In genomic region chr20:44714102-44714700, GRCh38 we compare ENCODE assay signal across 3 cellular contexts.
TF ChIP-seq lines count a peak whose summit lies in the region.

No MANE protein-coding gene starts in this region.

TF ChIP-seq in IMR-90, 13 proteins besides CTCF, POLR2A, EP300 and RAD21:
- TF ChIP-seq MXI1 (IDR thresholded peaks at IDR 0.05; ENCODE audit: borderline replicate concordance, low read depth, low read length) (no peak), RFX5 (IDR thresholded peaks at IDR 0.05; ENCODE audit: low read depth, low read length) (no peak), RCOR1 (IDR thresholded peaks at IDR 0.05; ENCODE audit: insufficient replicate concordance, low read length) (no peak)
TF ChIP-seq in IMR-90: peak in this region for 0.

TF ChIP-seq in liver, 16 proteins besides CTCF, POLR2A, EP300 and RAD21:
- TF ChIP-seq HNF4G (IDR thresholded peaks at IDR 0.05) (no peak), RXRA (IDR thresholded peaks at IDR 0.05) (no peak), GABPA (IDR thresholded peaks at IDR 0.05 in 1 of 2, conservative IDR thresholded peaks at IDR 0.05 in 1 of 2) (no peak), NR2F2 (IDR thresholded peaks at IDR 0.05) (peak; percentile 37), SP1 (IDR thresholded peaks at IDR 0.05) (peak; percentile 40), REST (IDR thresholded peaks at IDR 0.05) (no peak), ZBTB33 (IDR thresholded peaks at IDR 0.05) (no peak), MAX (IDR thresholded peaks at IDR 0.05) (no peak), JUND (IDR thresholded peaks at IDR 0.05) (no peak)
- TF ChIP-seq, protein P1, sequence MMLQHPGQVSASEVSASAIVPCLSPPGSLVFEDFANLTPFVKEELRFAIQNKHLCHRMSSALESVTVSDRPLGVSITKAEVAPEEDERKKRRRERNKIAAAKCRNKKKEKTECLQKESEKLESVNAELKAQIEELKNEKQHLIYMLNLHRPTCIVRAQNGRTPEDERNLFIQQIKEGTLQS (IDR thresholded peaks at IDR 0.05), result no peak

TF ChIP-seq in GM23338, 12 proteins besides CTCF, POLR2A, EP300 and RAD21:
- TF ChIP-seq, protein P2, sequence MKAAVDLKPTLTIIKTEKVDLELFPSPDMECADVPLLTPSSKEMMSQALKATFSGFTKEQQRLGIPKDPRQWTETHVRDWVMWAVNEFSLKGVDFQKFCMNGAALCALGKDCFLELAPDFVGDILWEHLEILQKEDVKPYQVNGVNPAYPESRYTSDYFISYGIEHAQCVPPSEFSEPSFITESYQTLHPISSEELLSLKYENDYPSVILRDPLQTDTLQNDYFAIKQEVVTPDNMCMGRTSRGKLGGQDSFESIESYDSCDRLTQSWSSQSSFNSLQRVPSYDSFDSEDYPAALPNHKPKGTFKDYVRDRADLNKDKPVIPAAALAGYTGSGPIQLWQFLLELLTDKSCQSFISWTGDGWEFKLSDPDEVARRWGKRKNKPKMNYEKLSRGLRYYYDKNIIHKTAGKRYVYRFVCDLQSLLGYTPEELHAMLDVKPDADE (IDR thresholded peaks at IDR 0.05), result no peak
- TF ChIP-seq REST (IDR thresholded peaks at IDR 0.05; ENCODE audit: unreplicated experiment) (no peak), JUNB (IDR thresholded peaks at IDR 0.05; ENCODE audit: unreplicated experiment) (no peak)
- TF ChIP-seq, protein P3, sequence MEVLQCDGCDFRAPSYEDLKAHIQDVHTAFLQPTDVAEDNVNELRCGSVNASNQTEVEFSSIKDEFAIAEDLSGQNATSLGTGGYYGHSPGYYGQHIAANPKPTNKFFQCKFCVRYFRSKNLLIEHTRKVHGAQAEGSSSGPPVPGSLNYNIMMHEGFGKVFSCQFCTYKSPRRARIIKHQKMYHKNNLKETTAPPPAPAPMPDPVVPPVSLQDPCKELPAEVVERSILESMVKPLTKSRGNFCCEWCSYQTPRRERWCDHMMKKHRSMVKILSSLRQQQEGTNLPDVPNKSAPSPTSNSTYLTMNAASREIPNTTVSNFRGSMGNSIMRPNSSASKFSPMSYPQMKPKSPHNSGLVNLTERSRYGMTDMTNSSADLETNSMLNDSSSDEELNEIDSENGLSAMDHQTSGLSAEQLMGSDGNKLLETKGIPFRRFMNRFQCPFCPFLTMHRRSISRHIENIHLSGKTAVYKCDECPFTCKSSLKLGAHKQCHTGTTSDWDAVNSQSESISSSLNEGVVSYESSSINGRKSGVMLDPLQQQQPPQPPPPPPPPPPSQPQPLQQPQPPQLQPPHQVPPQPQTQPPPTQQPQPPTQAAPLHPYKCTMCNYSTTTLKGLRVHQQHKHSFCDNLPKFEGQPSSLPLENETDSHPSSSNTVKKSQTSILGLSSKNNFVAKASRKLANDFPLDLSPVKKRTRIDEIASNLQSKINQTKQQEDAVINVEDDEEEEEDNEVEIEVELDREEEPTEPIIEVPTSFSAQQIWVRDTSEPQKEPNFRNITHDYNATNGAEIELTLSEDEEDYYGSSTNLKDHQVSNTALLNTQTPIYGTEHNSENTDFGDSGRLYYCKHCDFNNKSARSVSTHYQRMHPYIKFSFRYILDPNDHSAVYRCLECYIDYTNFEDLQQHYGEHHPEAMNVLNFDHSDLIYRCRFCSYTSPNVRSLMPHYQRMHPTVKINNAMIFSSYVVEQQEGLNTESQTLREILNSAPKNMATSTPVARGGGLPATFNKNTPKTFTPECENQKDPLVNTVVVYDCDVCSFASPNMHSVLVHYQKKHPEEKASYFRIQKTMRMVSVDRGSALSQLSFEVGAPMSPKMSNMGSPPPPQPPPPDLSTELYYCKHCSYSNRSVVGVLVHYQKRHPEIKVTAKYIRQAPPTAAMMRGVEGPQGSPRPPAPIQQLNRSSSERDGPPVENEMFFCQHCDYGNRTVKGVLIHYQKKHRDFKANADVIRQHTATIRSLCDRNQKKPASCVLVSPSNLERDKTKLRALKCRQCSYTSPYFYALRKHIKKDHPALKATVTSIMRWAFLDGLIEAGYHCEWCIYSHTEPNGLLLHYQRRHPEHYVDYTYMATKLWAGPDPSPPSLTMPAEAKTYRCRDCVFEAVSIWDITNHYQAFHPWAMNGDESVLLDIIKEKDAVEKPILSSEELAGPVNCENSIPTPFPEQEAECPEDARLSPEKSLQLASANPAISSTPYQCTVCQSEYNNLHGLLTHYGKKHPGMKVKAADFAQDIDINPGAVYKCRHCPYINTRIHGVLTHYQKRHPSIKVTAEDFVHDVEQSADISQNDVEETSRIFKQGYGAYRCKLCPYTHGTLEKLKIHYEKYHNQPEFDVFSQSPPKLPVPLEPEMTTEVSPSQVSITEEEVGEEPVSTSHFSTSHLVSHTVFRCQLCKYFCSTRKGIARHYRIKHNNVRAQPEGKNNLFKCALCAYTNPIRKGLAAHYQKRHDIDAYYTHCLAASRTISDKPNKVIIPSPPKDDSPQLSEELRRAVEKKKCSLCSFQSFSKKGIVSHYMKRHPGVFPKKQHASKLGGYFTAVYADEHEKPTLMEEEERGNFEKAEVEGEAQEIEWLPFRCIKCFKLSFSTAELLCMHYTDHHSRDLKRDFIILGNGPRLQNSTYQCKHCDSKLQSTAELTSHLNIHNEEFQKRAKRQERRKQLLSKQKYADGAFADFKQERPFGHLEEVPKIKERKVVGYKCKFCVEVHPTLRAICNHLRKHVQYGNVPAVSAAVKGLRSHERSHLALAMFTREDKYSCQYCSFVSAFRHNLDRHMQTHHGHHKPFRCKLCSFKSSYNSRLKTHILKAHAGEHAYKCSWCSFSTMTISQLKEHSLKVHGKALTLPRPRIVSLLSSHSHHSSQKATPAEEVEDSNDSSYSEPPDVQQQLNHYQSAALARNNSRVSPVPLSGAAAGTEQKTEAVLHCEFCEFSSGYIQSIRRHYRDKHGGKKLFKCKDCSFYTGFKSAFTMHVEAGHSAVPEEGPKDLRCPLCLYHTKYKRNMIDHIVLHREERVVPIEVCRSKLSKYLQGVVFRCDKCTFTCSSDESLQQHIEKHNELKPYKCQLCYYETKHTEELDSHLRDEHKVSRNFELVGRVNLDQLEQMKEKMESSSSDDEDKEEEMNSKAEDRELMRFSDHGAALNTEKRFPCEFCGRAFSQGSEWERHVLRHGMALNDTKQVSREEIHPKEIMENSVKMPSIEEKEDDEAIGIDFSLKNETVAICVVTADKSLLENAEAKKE (CRISPR knock-in tag; IDR thresholded peaks at IDR 0.05), result no peak
